Comparison of ENCODE assay signal across 10 cellular contexts in genomic region chr3:188830955-188831354, GRCh38.
A peak's percentile ranks its signal among the peaks of the same experiment; 100 is the strongest.
DNase-seq lines count a peak whose midpoint lies in the region; ATAC-seq, FAIRE-seq and TF ChIP-seq lines count a peak whose summit lies in the region.
"Had no signal": no experiment of that assay in that cellular context is flagged by ENCODE, and none has a peak within 500 bp of the region (broad histone marks: within the 10 kb centered on the region; RNA-seq: fewer than 3 reads in every experiment).

No MANE protein-coding gene starts in this region.

- 59% methylated on average over 2 of the region's 2 CpGs for WGBS in right lobe of liver (ENCODE audit: insufficient coverage, low coverage, low lambda C conversion rate, missing lambda C conversion rate)

- FAIRE-seq in GM12891 (lab: Jason Lieb, UNC) = no peak

- H3K4me1 ChIP-seq in KMS-11 (ENCODE audit: low read depth, poor library complexity, severe bottlenecking) = no peaks in the 10 kb centered on the region
- peaks cover 0 to 19% (median 3%) of the 10 kb centered on the region in 4 donors for H3K4me1 ChIP-seq in right lobe of liver

- H3K36me3 ChIP-seq in KMS-11 (ENCODE audit: insufficient read depth) = no peaks in the 10 kb centered on the region
- H3K36me3 ChIP-seq in SU-DHL-6 (ENCODE audit: low read length) = no peaks in the 10 kb centered on the region
- H3K36me3 ChIP-seq in right lobe of liver = no peaks in the 10 kb centered on the region

- no peaks in the 10 kb centered on the region for H3K9me2 ChIP-seq in SU-DHL-6 (replicated peaks; ENCODE audit: insufficient read depth, low read length)

- H4K20me1 ChIP-seq in KMS-11 (ENCODE audit: insufficient read depth) = no peaks in the 10 kb centered on the region
- no peaks in the 10 kb centered on the region for H4K20me1 ChIP-seq in SU-DHL-6 (ENCODE audit: low read depth, low read length)

- no peaks in the 10 kb centered on the region for H3K79me2 ChIP-seq in KMS-11 (ENCODE audit: insufficient read depth, low read depth)
- H3K79me2 ChIP-seq in SU-DHL-6 (ENCODE audit: insufficient read depth, low read length) = no peaks in the 10 kb centered on the region

- no peak overlapping the region for H3K27ac ChIP-seq in KMS-11
- no peak overlapping the region for H3K27ac ChIP-seq in SU-DHL-6 (ENCODE audit: low read depth, low read length)
- no peak overlapping the region for H3K27ac ChIP-seq in right lobe of liver

- H3F3A ChIP-seq in SU-DHL-6 (ENCODE audit: insufficient read depth) = no peaks in the 10 kb centered on the region

- DNase-seq in NCI-H2196 (lab: John Stamatoyannopoulos, UW; ENCODE audit: unreplicated experiment) = peak; percentile 19
- no peak for DNase-seq in NCI-H2196 treated with DMSO at 0.1 percent for 48 hours (lab: John Stamatoyannopoulos, UW; ENCODE audit: unreplicated experiment)
- no peak for DNase-seq in right lobe of liver
- DNase-seq in GM12891 (ENCODE audit: insufficient read length, low spot score) = no peak
- DNase-seq in HuH-7.5 (ENCODE audit: low spot score) = no peak
- DNase-seq: activated T-cell treated with anti-CD3 and anti-CD28 coated beads, Interleukin-2, amount 50 U/mL, for 4 hours; stimulated activated naive CD4-positive, alpha-beta T cell treated with Interleukin-2 at 50 U/mL for 16 hours had no signal

- TF ChIP-seq POLR2A in right lobe of liver (IDR thresholded peaks at IDR 0.05) (no peak), GM12891 (IDR thresholded peaks at IDR 0.05; ENCODE audit: low read depth, low read length) (no peak)

- H3K27me3 ChIP-seq in KMS-11 (ENCODE audit: insufficient read depth, low read depth) (no peaks in the 10 kb centered on the region), SU-DHL-6 (ENCODE audit: low read length) (no peaks in the 10 kb centered on the region), right lobe of liver (no peaks in the 10 kb centered on the region)

- intact Hi-C loops in right lobe of liver (cut with DNase I) = no loop called here

- H3K9ac ChIP-seq in KMS-11 (no peak overlapping the region), SU-DHL-6 (ENCODE audit: low read length) (no peak overlapping the region)

- H3K9me3 ChIP-seq in SU-DHL-6 (ENCODE audit: insufficient read depth, low read length) (no peaks in the 10 kb centered on the region), right lobe of liver (no peaks in the 10 kb centered on the region)

- TF ChIP-seq CTCF in KMS-11 (conservative IDR thresholded peaks at IDR 0.05; ENCODE audit: low read depth, low read length) (peak; percentile 36; the same call in 1 of the 2 replicates), SU-DHL-6 (IDR thresholded peaks at IDR 0.05; ENCODE audit: insufficient read depth, low read length, poor library complexity, severe bottlenecking) (peak; percentile 21), right lobe of liver (IDR thresholded peaks at IDR 0.05) (peak; percentile 5 to 30 (median 16))

- ATAC-seq in right lobe of liver = peak; percentile 45 to 64 (median 50)
- no peak for ATAC-seq in HG03432 (IDR thresholded peaks at IDR 0.05; ENCODE audit: unreplicated experiment)
- ATAC-seq: activated T-cell treated with anti-CD3 and anti-CD28 coated beads, Interleukin-2, amount 50 U/mL, for 4 hours had no signal

- no peak overlapping the region for H3K4me3 ChIP-seq in KMS-11 (IDR thresholded peaks at IDR 0.05; ENCODE audit: insufficient read depth, low read depth, low read length)
- H3K4me3 ChIP-seq in SU-DHL-6 (ENCODE audit: insufficient read depth, low read length, poor library complexity, severe bottlenecking) = no peak overlapping the region
- no peak overlapping the region for H3K4me3 ChIP-seq in right lobe of liver

- H2AFZ ChIP-seq in KMS-11 (ENCODE audit: low read depth) (no peak overlapping the region), SU-DHL-6 (ENCODE audit: low read depth, low read length, severe bottlenecking) (no peak overlapping the region)

- H3K4me2 ChIP-seq in KMS-11 = no peak overlapping the region
- H3K4me2 ChIP-seq in SU-DHL-6 (ENCODE audit: low read depth, low read length, poor library complexity, severe bottlenecking) = no peak overlapping the region

TF ChIP-seq in GM12891, 5 proteins besides CTCF, POLR2A, EP300 and RAD21:
- no peak for TF ChIP-seq TAF1 (IDR thresholded peaks at IDR 0.05; ENCODE audit: low read depth, low read length)
